1 cellular context compared by ENCODE assay signal in genomic region chr5:36744041-36744677, GRCh38.
TF ChIP-seq lines count a peak whose summit lies in the region.

No MANE protein-coding gene starts in this region.

TF ChIP-seq in H1, 55 proteins besides CTCF, POLR2A, EP300 and RAD21 (continued from another document):
- TF ChIP-seq CHD7 (IDR thresholded peaks at IDR 0.05; ENCODE audit: insufficient replicate concordance, low read length) (no peak), ATF2 (IDR thresholded peaks at IDR 0.05; ENCODE audit: low read length) (no peak)
- TF ChIP-seq, protein P1, sequence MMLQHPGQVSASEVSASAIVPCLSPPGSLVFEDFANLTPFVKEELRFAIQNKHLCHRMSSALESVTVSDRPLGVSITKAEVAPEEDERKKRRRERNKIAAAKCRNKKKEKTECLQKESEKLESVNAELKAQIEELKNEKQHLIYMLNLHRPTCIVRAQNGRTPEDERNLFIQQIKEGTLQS (IDR thresholded peaks at IDR 0.05; ENCODE audit: insufficient read depth, low read depth, low read length): no peak
